Comparison of ENCODE assay signal across 9 cellular contexts in genomic region chr1:116167625-116168276, GRCh38. TPM values are rescaled to one million over a fixed set of nuclear protein-coding genes. Genes with fewer than 3 reads are reported as not detected.
A peak's percentile ranks its signal among the peaks of the same experiment; 100 is the strongest.
DNase-seq lines count a peak whose midpoint lies in the region; ATAC-seq and TF ChIP-seq lines count a peak whose summit lies in the region.
"Had no signal": no experiment of that assay in that cellular context is flagged by ENCODE, and none has a peak within 500 bp of the region (broad histone marks: within the 10 kb centered on the region; RNA-seq: fewer than 3 reads in every experiment).

No MANE protein-coding gene starts in this region.

- CTCF ChIA-PET in WTC11 (lab: Charles Lee): interaction anchor here (2.6 to 4.4 kb wide), 2 partner anchors 29 to 318 kb away, joined by 13 to 29 read pairs; no protein-coding TSS in a partner anchor

- DNase-seq in WTC11 (ENCODE audit: low spot score): peak; percentile 21
- peak; percentile 20 for DNase-seq in glomerular visceral epithelial cell (ENCODE audit: extremely low spot score)
- no peak for DNase-seq in prostate gland (ENCODE audit: low spot score)
- no peak for DNase-seq in D341Med (ENCODE audit: low spot score)
- no peak for DNase-seq in HuH-7 (ENCODE audit: low spot score)
- no peak for DNase-seq in stimulated activated CD4-positive, alpha-beta T cell treated with anti-CD3 and anti-CD28 coated beads, Interleukin-1b, Interleukin-23, amount 100 ng/mL, for 48 hours

- peak overlapping the region; percentile 47 to 50 for H3K4me3 ChIP-seq in prostate gland

- no peaks in the 10 kb centered on the region for H3K27me3 ChIP-seq in prostate gland (replicated peaks; ENCODE audit: insufficient read depth)

- intact Hi-C loops in prostate gland (cut with DNase I): loop anchor here (2.0 to 5.0 kb wide), 2 partner anchors 15 to 210 kb away; no protein-coding TSS in a partner anchor

- TF ChIP-seq CTCF in WTC11 (IDR thresholded peaks at IDR 0.05): no peak
- no peak for TF ChIP-seq CTCF in prostate gland (IDR thresholded peaks at IDR 0.05)

- peak overlapping the region; percentile 79 for H3K4me3 Mint-ChIP-seq in WTC11

- POLR2A ChIA-PET in WTC11 (lab: Charles Lee): interaction anchor here (0.6 kb wide), 1 partner anchor 26 kb away, joined by 4 read pairs; no protein-coding TSS in a partner anchor

- no peaks in the 10 kb centered on the region for H3K9me3 Mint-ChIP-seq in WTC11

- H3K27ac Mint-ChIP-seq in WTC11: no peak overlapping the region

- H3K4me1 Mint-ChIP-seq in WTC11: peaks cover 24% of the 10 kb centered on the region

- ATAC-seq in GM19025 (IDR thresholded peaks at IDR 0.05; ENCODE audit: low read depth, unreplicated experiment): peak; percentile 12
- ATAC-seq in WTC11: peak; percentile 39
- no peak for ATAC-seq in HG02588 (IDR thresholded peaks at IDR 0.05; ENCODE audit: unreplicated experiment)

- TF ChIP-seq POLR2A in prostate gland (IDR thresholded peaks at IDR 0.05): no peak

- peaks cover 28% of the 10 kb centered on the region for H3K27me3 Mint-ChIP-seq in WTC11 (ENCODE audit: low read depth)

- H3K9me3 ChIP-seq in prostate gland: no peaks in the 10 kb centered on the region

- H3K36me3 Mint-ChIP-seq in WTC11: no peaks in the 10 kb centered on the region

- 23% methylated on average over 21 of the region's 35 CpGs for WGBS in prostate gland

- peak overlapping the region; percentile 63 to 66 for H3K27ac ChIP-seq in prostate gland

- H3K36me3 ChIP-seq in prostate gland: no peaks in the 10 kb centered on the region

- peaks cover 2% of the 10 kb centered on the region for H3K4me1 ChIP-seq in prostate gland (replicated peaks)

TF ChIP-seq in WTC11, 78 proteins besides CTCF, POLR2A, EP300 and RAD21 (continues in another document):
- TF ChIP-seq TEAD1 (CRISPR knock-in tag; IDR thresholded peaks at IDR 0.05) (no peak), NR2C2 (CRISPR knock-in tag; IDR thresholded peaks at IDR 0.05) (no peak), EMX1 (CRISPR knock-in tag; IDR thresholded peaks at IDR 0.05) (no peak), ZNF263 (CRISPR knock-in tag; IDR thresholded peaks at IDR 0.05; ENCODE audit: low read depth) (peak; percentile 73; the same call in 1 of the 2 replicates), ZNF416 (CRISPR knock-in tag; IDR thresholded peaks at IDR 0.05) (no peak), USF1 (CRISPR knock-in tag; IDR thresholded peaks at IDR 0.05) (no peak), PREB (CRISPR knock-in tag; IDR thresholded peaks at IDR 0.05; ENCODE audit: borderline replicate concordance) (no peak), ZMAT4 (CRISPR knock-in tag; IDR thresholded peaks at IDR 0.05) (no peak), E2F5 (CRISPR knock-in tag; IDR thresholded peaks at IDR 0.05) (no peak), STAT6 (CRISPR knock-in tag; conservative IDR thresholded peaks at IDR 0.05; ENCODE audit: low read depth) (no peak), ZBTB21 (CRISPR knock-in tag; IDR thresholded peaks at IDR 0.05; ENCODE audit: borderline replicate concordance) (no peak), E2F1 (CRISPR knock-in tag; IDR thresholded peaks at IDR 0.05) (no peak), TCF7 (CRISPR knock-in tag; IDR thresholded peaks at IDR 0.05; ENCODE audit: low read depth) (no peak), FOXP1 (CRISPR knock-in tag; IDR thresholded peaks at IDR 0.05; ENCODE audit: borderline replicate concordance) (peak; percentile 63; the same call in 1 of the 2 replicates), JAZF1 (CRISPR knock-in tag; IDR thresholded peaks at IDR 0.05) (no peak), ELF4 (CRISPR knock-in tag; IDR thresholded peaks at IDR 0.05; ENCODE audit: low read depth) (no peak), ZNF317 (CRISPR knock-in tag; IDR thresholded peaks at IDR 0.05; ENCODE audit: borderline replicate concordance, low read depth) (no peak), NFE2L1 (CRISPR knock-in tag; IDR thresholded peaks at IDR 0.05) (0 out of 2 replicates have a peak, but pooled peaks have one; percentile 12), MXD4 (CRISPR knock-in tag; IDR thresholded peaks at IDR 0.05; ENCODE audit: borderline replicate concordance) (no peak), CREM (CRISPR knock-in tag; IDR thresholded peaks at IDR 0.05) (no peak), NR1H2 (CRISPR knock-in tag; IDR thresholded peaks at IDR 0.05) (no peak), NFYB (CRISPR knock-in tag; conservative IDR thresholded peaks at IDR 0.05; ENCODE audit: low read depth) (no peak), PRRX2 (CRISPR knock-in tag; IDR thresholded peaks at IDR 0.05) (no peak), RORB (CRISPR knock-in tag; IDR thresholded peaks at IDR 0.05) (no peak), FOXK1 (CRISPR knock-in tag; IDR thresholded peaks at IDR 0.05) (no peak), ATF1 (CRISPR knock-in tag; IDR thresholded peaks at IDR 0.05) (no peak), SP1 (CRISPR knock-in tag; conservative IDR thresholded peaks at IDR 0.05) (no peak), ATF2 (CRISPR knock-in tag; IDR thresholded peaks at IDR 0.05; ENCODE audit: borderline replicate concordance, low read depth) (no peak)

RNA-seq across cellular contexts. Expression of gene MAB21L3, which starts 56.6 kb away (rescaled TPM):
- total RNA-seq in WTC11 (2021) (not detected in 3 replicates), prostate gland (1 to 10 TPM; 4.4 to 4.7 TPM)
- total RNA-seq: T-helper 1 cell treated with Interleukin-12 subunit alpha and Interleukin-12 subunit beta and Interleukin-4 antibody, amounts not matched to agents 30 ng/mL and 1 ng/mL, for 36 hours had no signal

Comparison
In these comparisons a context has a peak if more than half of its experiments do, and no peak if none do; other contexts are left out.
1. DNase-seq: peak in WTC11 (single experiment) and glomerular visceral epithelial cell (single experiment); none in prostate gland (single experiment), D341Med (single experiment), HuH-7 (single experiment) and stimulated activated CD4-positive, alpha-beta T cell treated with anti-CD3 and anti-CD28 coated beads, Interleukin-1b, Interleukin-23, amount 100 ng/mL, for 48 hours (single experiment).